Comparison of ENCODE assay signal across 8 cellular contexts in the genomic region with DNA sequence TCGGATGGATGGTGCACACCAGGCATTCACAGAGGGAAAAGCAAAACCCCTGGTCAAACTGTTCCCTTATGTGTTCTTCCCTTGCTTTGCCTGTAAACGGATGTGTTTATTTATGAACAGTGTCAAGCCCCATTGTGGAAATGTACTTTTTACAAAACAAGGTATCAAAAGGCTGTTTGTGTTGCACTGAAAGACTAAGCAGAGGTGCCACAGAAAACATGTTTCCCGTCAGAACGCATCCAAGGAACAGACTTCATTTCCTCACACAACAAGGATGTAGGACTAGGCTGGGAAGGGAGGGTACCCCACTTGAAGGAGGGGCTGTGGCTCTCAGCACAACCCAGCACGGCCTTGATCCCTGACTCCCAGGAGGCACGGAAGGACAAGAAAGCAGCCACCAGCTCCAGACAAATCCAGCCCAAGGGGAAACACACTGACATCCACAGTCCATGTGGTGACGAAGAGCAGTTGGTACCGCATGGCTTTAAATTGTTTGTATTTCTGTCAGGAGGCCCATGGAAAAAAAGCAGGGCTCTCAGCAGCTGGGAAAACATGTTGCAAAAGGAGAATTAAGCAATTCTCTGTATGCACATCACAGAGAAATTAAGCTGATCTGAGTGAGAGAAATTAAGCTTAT.
DNase-seq lines count a peak whose midpoint lies in the region; ATAC-seq and TF ChIP-seq lines count a peak whose summit lies in the region.

No MANE protein-coding gene starts in this region.

- peak overlapping the region; percentile 74 for H3K4me3 ChIP-seq in GM12875 (ENCODE audit: low read depth, low read length)
- H3K4me3 ChIP-seq in skeletal muscle tissue (ENCODE audit: low read length in 3 of 3) = peak overlapping the region in 2 of 3 donors; percentile 26 to 37
- H3K4me3 ChIP-seq in endodermal cell (ENCODE audit: low read length) = no peak overlapping the region

- H3K9me3 Mint-ChIP-seq in activated CD4-positive, alpha-beta memory T cell treated with anti-CD3 and anti-CD28 coated beads, Interleukin-2, amount 10 ng/mL, durations not matched to agents 7 days and 5 days = no peaks in the 10 kb centered on the region
- no peaks in the 10 kb centered on the region for H3K9me3 Mint-ChIP-seq in endodermal cell

- peak overlapping the region; percentile 58 for H3K4me3 Mint-ChIP-seq in activated CD4-positive, alpha-beta memory T cell treated with anti-CD3 and anti-CD28 coated beads, Interleukin-2, amount 10 ng/mL, durations not matched to agents 7 days and 5 days
- no peak overlapping the region for H3K4me3 Mint-ChIP-seq in endodermal cell

- H3K36me3 ChIP-seq in skeletal muscle tissue (ENCODE audit: control insufficient read depth in 3 of 3, insufficient read depth in 3 of 3, low read length in 3 of 3) (no peaks in the 10 kb centered on the region), endodermal cell (ENCODE audit: control insufficient read depth, insufficient read depth, low read length) (peaks cover 22% of the 10 kb centered on the region)

- peaks cover 35% of the 10 kb centered on the region for H3K36me3 Mint-ChIP-seq in activated CD4-positive, alpha-beta memory T cell treated with anti-CD3 and anti-CD28 coated beads, Interleukin-2, amount 10 ng/mL, durations not matched to agents 7 days and 5 days (ENCODE audit: low read depth)
- H3K36me3 Mint-ChIP-seq in endodermal cell (ENCODE audit: low read depth) = peaks cover 13% of the 10 kb centered on the region

- WGBS in endodermal cell (ENCODE audit: insufficient coverage in 1 of 2, insufficient read length in 1 of 2), 2 experiments = 94 to 98% methylated on average over 7 to 8 of the region's 8 CpGs

- intact Hi-C loops in left cardiac atrium (cut with DNase I) = no loop called here

- no peak for DNase-seq in activated CD4-positive, alpha-beta memory T cell treated with anti-CD3 and anti-CD28 coated beads, Interleukin-2, amount 10 ng/mL, durations not matched to agents 7 days and 5 days
- no peak for DNase-seq in left cardiac atrium
- DNase-seq in effector CD4-positive, alpha-beta T cell = no peak
- DNase-seq in middle frontal gyrus (ENCODE audit: extremely low spot score, low spot score) = no peak
- DNase-seq in endodermal cell = no peak

- peaks cover 57% of the 10 kb centered on the region for H3K27me3 Mint-ChIP-seq in activated CD4-positive, alpha-beta memory T cell treated with anti-CD3 and anti-CD28 coated beads, Interleukin-2, amount 10 ng/mL, durations not matched to agents 7 days and 5 days
- H3K27me3 Mint-ChIP-seq in endodermal cell (ENCODE audit: insufficient read depth) = no peaks in the 10 kb centered on the region

- peaks cover 67 to 82% (median 81%) of the 10 kb centered on the region in 3 donors for H3K4me1 ChIP-seq in skeletal muscle tissue (ENCODE audit: control insufficient read depth in 3 of 3, insufficient read depth in 3 of 3, low read length in 3 of 3)
- peaks cover 15% of the 10 kb centered on the region for H3K4me1 ChIP-seq in endodermal cell (ENCODE audit: control insufficient read depth, insufficient read depth, low read length)

- H3K9ac ChIP-seq in skeletal muscle tissue (ENCODE audit: low read depth in 1 of 3, low read length in 3 of 3) = peak overlapping the region in 2 of 3 donors; percentile 44 to 71
- H3K9ac ChIP-seq in endodermal cell (ENCODE audit: extremely low read depth, low read length, poor library complexity, severe bottlenecking) = no peak overlapping the region

- CTCF ChIA-PET in activated CD4-positive, alpha-beta memory T cell treated with anti-CD3 and anti-CD28 coated beads, Interleukin-2, amount 10 ng/mL, durations not matched to agents 7 days and 5 days (lab: Charles Lee) = interaction anchor here (2.1 kb wide), 1 partner anchor 18 kb away, joined by 7 read pairs; no protein-coding TSS in a partner anchor

- POLR2A ChIA-PET in activated CD4-positive, alpha-beta memory T cell treated with anti-CD3 and anti-CD28 coated beads, Interleukin-2, amount 10 ng/mL, durations not matched to agents 7 days and 5 days (lab: Charles Lee) = no interaction called here

- peak; percentile 6 to 7 for ATAC-seq in left cardiac atrium
- ATAC-seq in HG02970 (IDR thresholded peaks at IDR 0.05; ENCODE audit: low FRiP score, unreplicated experiment) = no peak

- H3K4me1 Mint-ChIP-seq in activated CD4-positive, alpha-beta memory T cell treated with anti-CD3 and anti-CD28 coated beads, Interleukin-2, amount 10 ng/mL, durations not matched to agents 7 days and 5 days = peaks cover 66% of the 10 kb centered on the region
- H3K4me1 Mint-ChIP-seq in endodermal cell = peaks cover 10% of the 10 kb centered on the region

- no peaks in the 10 kb centered on the region for H3K27me3 ChIP-seq in skeletal muscle tissue (ENCODE audit: control insufficient read depth in 3 of 3, insufficient read depth in 3 of 3, low read length in 3 of 3)
- no peaks in the 10 kb centered on the region for H3K27me3 ChIP-seq in endodermal cell (ENCODE audit: control insufficient read depth, insufficient read depth, low read length, poor library complexity, severe bottlenecking)

- no peak for TF ChIP-seq CTCF in GM12875 (IDR thresholded peaks at IDR 0.05; ENCODE audit: borderline replicate concordance, insufficient read depth, low read depth, low read length)
- no peak for TF ChIP-seq CTCF in endodermal cell (conservative IDR thresholded peaks at IDR 0.05)

- H3K9me3 ChIP-seq in skeletal muscle tissue (ENCODE audit: control insufficient read depth in 3 of 3, low read length in 3 of 3) = no peaks in the 10 kb centered on the region
- H3K9me3 ChIP-seq in endodermal cell (ENCODE audit: control insufficient read depth, low read length) = no peaks in the 10 kb centered on the region

- peak overlapping the region; percentile 77 for H3K27ac Mint-ChIP-seq in activated CD4-positive, alpha-beta memory T cell treated with anti-CD3 and anti-CD28 coated beads, Interleukin-2, amount 10 ng/mL, durations not matched to agents 7 days and 5 days
- H3K27ac Mint-ChIP-seq in endodermal cell = no peak overlapping the region

- H3K27ac ChIP-seq in skeletal muscle tissue (ENCODE audit: low read depth, low read length) (peak overlapping the region; percentile 86), endodermal cell (ENCODE audit: low read depth, low read length) (no peak overlapping the region)
